ENCODE assay signal across 14 cellular contexts in the genomic region with DNA sequence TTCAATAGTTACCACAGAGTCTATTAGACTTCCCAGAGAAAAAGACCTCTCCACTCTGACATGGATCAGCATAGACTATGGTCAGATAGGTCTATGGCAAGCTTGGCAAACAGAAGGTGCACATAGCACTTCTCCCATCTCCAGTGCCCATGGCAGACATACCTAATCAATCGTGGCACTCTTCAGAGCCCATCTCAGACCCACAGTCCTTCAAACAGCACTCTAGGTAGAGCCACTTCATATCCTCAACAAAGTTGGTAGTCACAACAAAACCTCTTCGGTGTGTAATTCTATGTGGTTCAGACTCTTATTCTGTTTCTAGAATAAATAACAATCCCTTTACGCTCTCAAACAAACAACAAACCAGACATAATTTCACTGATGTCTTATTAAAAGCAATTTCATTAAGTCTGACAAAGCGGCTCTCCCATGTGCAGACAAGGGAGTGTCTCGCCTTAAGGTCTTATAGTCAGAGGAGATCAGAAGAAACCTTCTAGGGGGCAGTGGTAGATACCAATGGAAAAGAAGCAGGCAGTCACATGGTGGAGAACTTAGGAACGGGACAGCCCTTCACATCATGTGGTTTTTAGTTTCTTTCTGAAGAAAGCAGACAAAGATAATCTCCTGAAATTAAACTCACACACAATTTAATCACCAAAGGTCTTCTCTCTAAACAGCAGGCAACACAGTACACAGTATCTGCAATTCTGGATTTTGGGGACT.
A peak's percentile ranks its signal among the peaks of the same experiment; 100 is the strongest.
DNase-seq lines count a peak whose midpoint lies in the region; ATAC-seq and TF ChIP-seq lines count a peak whose summit lies in the region.
"Had no signal": no experiment of that assay in that cellular context is flagged by ENCODE, and none has a peak within 500 bp of the region (broad histone marks: within the 10 kb centered on the region; RNA-seq: fewer than 3 reads in every experiment).

No MANE protein-coding gene starts in this region.

- H3K4me3 Mint-ChIP-seq in Caco-2 (ENCODE audit: unreplicated experiment), result no peak overlapping the region

- H3K4me3 ChIP-seq in Caco-2 (ENCODE audit: low read depth, low read length) (no peak overlapping the region), RWPE2 (ENCODE audit: severe bottlenecking) (no peak overlapping the region), sigmoid colon (no peak overlapping the region), dorsolateral prefrontal cortex (no peak overlapping the region)
- H3K4me3 ChIP-seq: heart right ventricle, lower lobe of right lung, prostate gland had no signal

- H3K36me3 Mint-ChIP-seq in Caco-2 (ENCODE audit: insufficient read depth, unreplicated experiment), result peaks cover 36% of the 10 kb centered on the region

- POLR2A ChIA-PET in Caco-2 (lab: Charles Lee), result no interaction called here

- H3K27ac Mint-ChIP-seq in Caco-2 (ENCODE audit: unreplicated experiment), result peak overlapping the region; percentile 33

- H3K4me1 ChIP-seq in Caco-2 (peaks cover 49% of the 10 kb centered on the region), RWPE2 (ENCODE audit: insufficient read depth, poor library complexity, severe bottlenecking) (peaks cover 53% of the 10 kb centered on the region), sigmoid colon (peaks cover 0 to 85% (median 79%) of the 10 kb centered on the region in 4 donors)

- WGBS in sigmoid colon, 2 donors, result 69 to 75% methylated on average over 6 of the region's 6 CpGs

- DNase-seq in Caco-2, result no peak
- no peak for DNase-seq in RWPE2 (ENCODE audit: low spot score)
- DNase-seq in dedifferentiated amniotic fluid mesenchymal stem cell (ENCODE audit: extremely low spot score), result peak; percentile 20
- DNase-seq in sigmoid colon, result no peak
- DNase-seq in GM13977 (ENCODE audit: low spot score), result no peak
- DNase-seq in dorsolateral prefrontal cortex, result no peak
- DNase-seq: effector CD4-positive, alpha-beta T cell; heart right ventricle; lower lobe of right lung; NCI-H774; stimulated activated CD4-positive, alpha-beta T cell treated with anti-CD3 and anti-CD28 coated beads, Interleukin-2, amount 100 ng/mL, for 48 hours; substantia nigra had no signal

- H3K27me3 Mint-ChIP-seq in Caco-2 (ENCODE audit: insufficient read depth, unreplicated experiment), result no peaks in the 10 kb centered on the region

- TF ChIP-seq EP300 in sigmoid colon (IDR thresholded peaks at IDR 0.05), result no peak

- H3K4me1 Mint-ChIP-seq in Caco-2 (ENCODE audit: low read depth, unreplicated experiment), result peaks cover 30% of the 10 kb centered on the region

- CTCF ChIA-PET in Caco-2 (lab: Charles Lee), result no interaction called here

- in situ Hi-C loops in GM13977 (cut with MboI; ENCODE audit: low pct_unique_long_range_greater_than_20kb, low sequenced_read_pairs, unreplicated experiment), result no loop called here

- H3K27me3 ChIP-seq in Caco-2 (replicated peaks; ENCODE audit: control insufficient read depth, insufficient read depth, low read length) (no peaks in the 10 kb centered on the region), RWPE2 (ENCODE audit: insufficient read depth, poor library complexity, severe bottlenecking) (no peaks in the 10 kb centered on the region), sigmoid colon (no peaks in the 10 kb centered on the region), dorsolateral prefrontal cortex (no peaks in the 10 kb centered on the region)
- H3K27me3 ChIP-seq: heart right ventricle had no signal

- ATAC-seq in RWPE2 (ENCODE audit: low read depth) (no peak), GM18511 (IDR thresholded peaks at IDR 0.05; ENCODE audit: unreplicated experiment) (no peak)
- ATAC-seq: heart right ventricle had no signal

- no peaks in the 10 kb centered on the region for H3K9me3 ChIP-seq in Caco-2
- no peaks in the 10 kb centered on the region for H3K9me3 ChIP-seq in RWPE2 (ENCODE audit: severe bottlenecking)
- no peaks in the 10 kb centered on the region for H3K9me3 ChIP-seq in sigmoid colon
- H3K9me3 ChIP-seq: heart right ventricle, lower lobe of right lung, prostate gland had no signal

- peak overlapping the region; percentile 56 for H3K27ac ChIP-seq in RWPE2 (ENCODE audit: poor library complexity, severe bottlenecking)
- H3K27ac ChIP-seq in sigmoid colon, result peak overlapping the region; percentile 62 to 86 (median 81)
- no peak overlapping the region for H3K27ac ChIP-seq in dorsolateral prefrontal cortex
- H3K27ac ChIP-seq: heart right ventricle, lower lobe of right lung, prostate gland had no signal

- intact Hi-C loops in Caco-2 (cut with micrococcal nuclease; ENCODE audit: unreplicated experiment) (no loop called here), sigmoid colon (cut with DNase I) (no loop called here), dorsolateral prefrontal cortex (cut with DNase I) (no loop called here)

- BruUV-seq in Caco-2 (replicated peaks; lab: Mats Ljungman, UMichigan), result no TSS peak

- no peaks in the 10 kb centered on the region for H3K9me3 Mint-ChIP-seq in Caco-2 (ENCODE audit: unreplicated experiment)

- TF ChIP-seq POLR2A in sigmoid colon (IDR thresholded peaks at IDR 0.05), result no peak

- H3K36me3 ChIP-seq in Caco-2 (ENCODE audit: control insufficient read depth, insufficient read depth, low read length) (peaks cover 2% of the 10 kb centered on the region; the same call in 1 of the 2 replicates), RWPE2 (ENCODE audit: low read depth) (no peaks in the 10 kb centered on the region), sigmoid colon (no peaks in the 10 kb centered on the region)
- H3K36me3 ChIP-seq: prostate gland had no signal

- TF ChIP-seq CTCF in Caco-2 (IDR thresholded peaks at IDR 0.05; ENCODE audit: insufficient read depth in 1 of 2, low read depth in 1 of 2, low read length in 1 of 2, severe bottlenecking in 1 of 2, unreplicated experiment in 1 of 2) (no peak), RWPE2 (IDR thresholded peaks at IDR 0.05; ENCODE audit: poor library complexity, severe bottlenecking) (no peak), sigmoid colon (IDR thresholded peaks at IDR 0.05) (no peak), GM13977 (IDR thresholded peaks at IDR 0.05; ENCODE audit: extremely low read depth, insufficient read depth, missing control alignments) (no peak), dorsolateral prefrontal cortex (IDR thresholded peaks at IDR 0.05 in 54 of 56, conservative IDR thresholded peaks at IDR 0.05 in 2 of 56; ENCODE audit: low read depth in 1 of 56, partially characterized antibody in 56 of 56) (no peak)

Comparison
In these comparisons a context has a peak if more than half of its experiments do, and no peak if none do; other contexts are left out.
1. H3K27ac ChIP-seq: peak in RWPE2 (single experiment) and sigmoid colon (4 of 4); none in dorsolateral prefrontal cortex (0 of 59).